8 cellular contexts compared by ENCODE assay signal in genomic region chr7:45922810-45923209, GRCh38. TPM values are rescaled to one million over a fixed set of nuclear protein-coding genes. Genes with fewer than 3 reads are reported as not detected.
A peak's percentile ranks its signal among the peaks of the same experiment; 100 is the strongest.
DNase-seq lines count a peak whose midpoint lies in the region; FAIRE-seq and TF ChIP-seq lines count a peak whose summit lies in the region.

No MANE protein-coding gene starts in this region.

- H3K79me2 ChIP-seq in H1 (ENCODE audit: control insufficient read depth in 1 of 2, insufficient read depth in 2 of 2, low read length in 2 of 2), result no peaks in the 10 kb centered on the region

- POLR2A ChIA-PET in H1 (lab: Charles Lee; ENCODE audit: partially characterized antibody), result interaction anchor here (1.2 to 1.5 kb wide), 3 partner anchors 223 to 1178 kb away, joined by 3 to 5 read pairs (median 4); no protein-coding TSS in a partner anchor

- H2AFZ ChIP-seq in H1 (ENCODE audit: low read length), result peak overlapping the region; percentile 19; the same call in 1 of the 2 replicates

- no peak overlapping the region for H3K14ac ChIP-seq in H1 (ENCODE audit: insufficient read length)

- intact Hi-C loops in thyroid gland (cut with DNase I), result loop anchor here (5.0 kb wide), 2 partner anchors 1164 to 1254 kb away; no protein-coding TSS in a partner anchor

- no peak overlapping the region for H3K56ac ChIP-seq in H1 (replicated peaks; ENCODE audit: insufficient read length, low read depth, low read length)

- peaks cover 2% of the 10 kb centered on the region in 2 experiments for H4K20me1 ChIP-seq in H1 (replicated peaks in 1 of 2; ENCODE audit: control insufficient read depth in 1 of 2, insufficient read depth in 2 of 2, low read length in 2 of 2)

- peak overlapping the region; percentile 22; the same call in 1 of the 2 replicates for H2BK20ac ChIP-seq in H1 (ENCODE audit: low read length)

- peak overlapping the region; percentile 78 to 87 for H3K4me2 ChIP-seq in H1 (ENCODE audit: insufficient read depth in 1 of 2, low read depth in 2 of 2, low read length in 2 of 2)

- no peaks in the 10 kb centered on the region for H3K36me3 Mint-ChIP-seq in nephron progenitor cell (ENCODE audit: low read depth)

- no peak overlapping the region for H3K9ac ChIP-seq in H1 (replicated peaks in 1 of 4; ENCODE audit: extremely low read depth in 1 of 4, low read depth in 3 of 4, low read length in 3 of 4)

- H4K5ac ChIP-seq in H1 (ENCODE audit: insufficient read length, low read depth, low read length), result no peak overlapping the region

- TF ChIP-seq POLR2A in H1 (IDR thresholded peaks at IDR 0.05; ENCODE audit: control extremely low read depth in 1 of 2, low read depth in 2 of 2, low read length in 2 of 2) (no peak), thyroid gland (IDR thresholded peaks at IDR 0.05) (no peak)

- no peak overlapping the region for H3K23ac ChIP-seq in H1 (ENCODE audit: insufficient read length)

- H3K4ac ChIP-seq in H1 (replicated peaks; ENCODE audit: insufficient read length, low read depth, low read length), result no peak overlapping the region

- peaks cover 81% of the 10 kb centered on the region for H3K27me3 Mint-ChIP-seq in nephron progenitor cell (ENCODE audit: low read depth, poor library complexity)

- no peak for FAIRE-seq in H1 (lab: Jason Lieb, UNC)

- no peak for TF ChIP-seq EP300 in H1 (IDR thresholded peaks at IDR 0.05; ENCODE audit: borderline replicate concordance in 1 of 2, low read depth in 2 of 2, low read length in 2 of 2)

- H2BK15ac ChIP-seq in H1 (ENCODE audit: low read length), result 0 out of 2 replicates have a peak overlapping the region, but pooled peaks have one; percentile 18

- no peak for TF ChIP-seq RAD21 in H1 (IDR thresholded peaks at IDR 0.05 in 1 of 2, conservative IDR thresholded peaks at IDR 0.05 in 1 of 2; ENCODE audit: low read depth in 2 of 2, low read length in 2 of 2)

- peaks cover 14 to 46% (median 35%) of the 10 kb centered on the region in 4 experiments for H3K27me3 ChIP-seq in H1 (replicated peaks in 1 of 4; ENCODE audit: control insufficient read depth in 3 of 4, extremely low read depth in 1 of 4, insufficient read depth in 3 of 4, low read length in 3 of 4)
- no peaks in the 10 kb centered on the region for H3K27me3 ChIP-seq in thyroid gland

- TF ChIP-seq CTCF in H1 (IDR thresholded peaks at IDR 0.05; ENCODE audit: control extremely low read depth in 1 of 3, insufficient read depth in 1 of 3, low read depth in 1 of 3, low read length in 3 of 3) (no peak), nephron progenitor cell (IDR thresholded peaks at IDR 0.05) (no peak), thyroid gland (IDR thresholded peaks at IDR 0.05) (no peak)

- peaks cover 14% of the 10 kb centered on the region for H3K23me2 ChIP-seq in H1 (ENCODE audit: low read depth, low read length)

- DNase-seq in DMS114 treated with DMSO at 0.1 percent for 48 hours (lab: John Stamatoyannopoulos, UW; ENCODE audit: unreplicated experiment), result peak; percentile 43
- peak; percentile 43 for DNase-seq in M059J (ENCODE audit: low read depth)
- no peak for DNase-seq in H1 (ENCODE audit: low read depth in 1 of 2, low spot score in 2 of 2)
- DNase-seq in nephron progenitor cell, result no peak
- DNase-seq in thyroid gland, result no peak
- DNase-seq in NCI-H82 treated with DMSO at 0.1 percent for 48 hours (lab: John Stamatoyannopoulos, UW; ENCODE audit: unreplicated experiment), result no peak
- no peak for DNase-seq in AG08395 (ENCODE audit: low spot score)
- DNase-seq in NCI-H2196 treated with DMSO at 0.1 percent for 48 hours (lab: John Stamatoyannopoulos, UW; ENCODE audit: unreplicated experiment), result no peak

- H3K4me1 ChIP-seq in H1 (replicated peaks in 1 of 4; ENCODE audit: control insufficient read depth in 3 of 4, insufficient read depth in 4 of 4, low read length in 3 of 4) (peaks cover 6 to 28% (median 12%) of the 10 kb centered on the region in 4 experiments; a peak in 6 of 7 replicates), thyroid gland (peaks cover 14 to 36% of the 10 kb centered on the region in 2 donors)

- H3K9me3 ChIP-seq in H1 (ENCODE audit: insufficient read depth in 2 of 2, low read depth in 1 of 2, low read length in 1 of 2), result no peaks in the 10 kb centered on the region
- H3K9me3 ChIP-seq in thyroid gland, result no peaks in the 10 kb centered on the region

- no peak overlapping the region for H2BK5ac ChIP-seq in H1 (ENCODE audit: low read depth, low read length)

- H2BK120ac ChIP-seq in H1 (replicated peaks; ENCODE audit: low read depth, low read length), result peak overlapping the region; percentile 45

- H4K8ac ChIP-seq in H1 (ENCODE audit: extremely low read depth, insufficient read depth, low read length), result no peak overlapping the region

- H3K36me3 ChIP-seq in H1 (ENCODE audit: control insufficient read depth in 2 of 4, insufficient read depth in 4 of 4, low read length in 3 of 4) (no peaks in the 10 kb centered on the region), thyroid gland (no peaks in the 10 kb centered on the region)

- no peak overlapping the region for H2AK5ac ChIP-seq in H1 (ENCODE audit: low read depth, low read length)

- H3K79me1 ChIP-seq in H1 (ENCODE audit: low read depth, low read length), result no peaks in the 10 kb centered on the region

- H3K9me3 Mint-ChIP-seq in nephron progenitor cell, result no peaks in the 10 kb centered on the region

- H4K91ac ChIP-seq in H1 (replicated peaks; ENCODE audit: insufficient read length, low read length), result no peak overlapping the region

- peaks cover 32% of the 10 kb centered on the region for H3K4me1 Mint-ChIP-seq in nephron progenitor cell

- H2BK12ac ChIP-seq in H1 (ENCODE audit: low read depth, low read length), result no peak overlapping the region

- peak overlapping the region; percentile 57; the same call in 1 of the 2 replicates for H3K18ac ChIP-seq in H1 (ENCODE audit: extremely low read depth, low read length)

- peak overlapping the region; percentile 84 for H3K4me3 Mint-ChIP-seq in nephron progenitor cell

- no peak overlapping the region for H3K27ac Mint-ChIP-seq in nephron progenitor cell

- 12% methylated on average over 11 of the region's 11 CpGs; no CpG with 5 or more reads in 1 of the 2 experiments for WGBS in H1 (ENCODE audit: extremely low coverage in 1 of 2, insufficient coverage in 1 of 2, insufficient read length in 1 of 2, insufficient replicate concordance in 2 of 2, low coverage in 1 of 2, low lambda C conversion rate in 2 of 2, missing lambda C conversion rate in 1 of 2), 2 experiments
- WGBS in thyroid gland, 2 donors, result 7 to 11% methylated on average over 11 of the region's 11 CpGs

- H3K27ac ChIP-seq in H1 (ENCODE audit: low read depth, low read length) (no peak overlapping the region), thyroid gland (no peak overlapping the region)

- CTCF ChIA-PET in H1 (lab: Charles Lee; ENCODE audit: partially characterized antibody), result interaction anchor here (0.6 to 15.3 kb wide), 92 partner anchors 11 to 1264 kb away, joined by 3 to 242 read pairs (median 5); partner anchors contain the start of gene IGFBP1

- H3K4me3 ChIP-seq in H1 (ENCODE audit: extremely low read depth in 1 of 4, insufficient read depth in 2 of 4, low read depth in 3 of 4, low read length in 4 of 4) (peak overlapping the region in 3 of 4 experiments; percentile 17 to 67 (median 40); a peak in 5 of 8 replicates), thyroid gland (replicated peaks in 1 of 3) (peak overlapping the region in 1 of 3 donors; percentile 4)

TF ChIP-seq in H1, 55 proteins besides CTCF, POLR2A, EP300 and RAD21:
- TF ChIP-seq, protein P1, sequence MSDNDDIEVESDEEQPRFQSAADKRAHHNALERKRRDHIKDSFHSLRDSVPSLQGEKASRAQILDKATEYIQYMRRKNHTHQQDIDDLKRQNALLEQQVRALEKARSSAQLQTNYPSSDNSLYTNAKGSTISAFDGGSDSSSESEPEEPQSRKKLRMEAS (IDR thresholded peaks at IDR 0.05), result no peak
- peak; percentile 18 for TF ChIP-seq KDM4A (IDR thresholded peaks at IDR 0.05; ENCODE audit: low read depth, low read length, severe bottlenecking)
TF ChIP-seq in H1: peak in this region for 1.

RNA-seq across cellular contexts. Expression of gene IGFBP3, which starts 1.7 kb away (rescaled TPM):
- total RNA-seq in M059J (2014; rRNA removed; shearing (Covaris generic)), result 20.1 and 23.3 TPM in 2 replicates
- total RNA-seq in H1 (2021; fragmentation: NEBNext Ultra II Directional; extraction: Animal tissue kit (Norgen Biotek cat#: 25700)), result 5.5 and 7.1 TPM in 2 replicates
- 12.1 TPM in 2 replicates for polyA plus RNA-seq in H1 (2011; rRNA removed)
- polyA plus RNA-seq in H1 (2011; cell fraction: cytosol; rRNA removed), result 11.9 TPM
- 9.8 TPM for polyA plus RNA-seq in H1 (2011; cell fraction: nucleus; rRNA removed)
- 8.9 to 10.8 TPM (median 9.8 TPM) in 4 replicates for polyA plus RNA-seq in H1 (2012, experiment 1 of 2)
- polyA plus RNA-seq in H1 (2012, experiment 2 of 2), result 11.2 TPM
- 7.7 TPM for polyA plus RNA-seq in H1 (2013, experiment 1 of 2)
- 9.2 TPM for polyA plus RNA-seq in H1 (2013, experiment 2 of 2)
- polyA minus RNA-seq in H1 (2011; rRNA and poly(A)+ RNA removed), result 4.7 and 6.3 TPM in 2 replicates
- polyA minus RNA-seq in H1 (2011; cell fraction: cytosol; rRNA and poly(A)+ RNA removed), result 10.3 TPM
- polyA minus RNA-seq in H1 (2011; cell fraction: nucleus; rRNA and poly(A)+ RNA removed), result 16.8 TPM
- 10 to 100 TPM; 37.9 to 95.1 (median 58.7) TPM for total RNA-seq in thyroid gland

RNA-seq across cellular contexts. Expression of gene IGFBP1, which starts 34.5 kb away (rescaled TPM):
- total RNA-seq in M059J (2014; rRNA removed; shearing (Covaris generic)), result 0.07 TPM in 1 of 2 replicates, not detected in the other
- total RNA-seq in H1 (2021; fragmentation: NEBNext Ultra II Directional; extraction: Animal tissue kit (Norgen Biotek cat#: 25700)), result not detected in 2 replicates
- not detected in 2 replicates for polyA plus RNA-seq in H1 (2011; rRNA removed)
- 0.23 TPM for polyA plus RNA-seq in H1 (2011; cell fraction: cytosol; rRNA removed)
- polyA plus RNA-seq in H1 (2011; cell fraction: nucleus; rRNA removed), result not detected
- polyA plus RNA-seq in H1 (2012, experiment 1 of 2), result not detected in 4 replicates
- polyA plus RNA-seq in H1 (2012, experiment 2 of 2), result 0.26 TPM
- polyA plus RNA-seq in H1 (2013, experiment 1 of 2), result 0.10 TPM
- polyA plus RNA-seq in H1 (2013, experiment 2 of 2), result 0.04 TPM
- not detected in 2 replicates for polyA minus RNA-seq in H1 (2011; rRNA and poly(A)+ RNA removed)
- not detected for polyA minus RNA-seq in H1 (2011; cell fraction: cytosol; rRNA and poly(A)+ RNA removed)
- polyA minus RNA-seq in H1 (2011; cell fraction: nucleus; rRNA and poly(A)+ RNA removed), result not detected
- not detected for total RNA-seq in thyroid gland

RNA-seq across cellular contexts. Expression of gene CCDC201, which starts 49.9 kb away (rescaled TPM):
- total RNA-seq in M059J (2014; rRNA removed; shearing (Covaris generic)), result not detected in 2 replicates
- not detected in 2 replicates for total RNA-seq in H1 (2021; fragmentation: NEBNext Ultra II Directional; extraction: Animal tissue kit (Norgen Biotek cat#: 25700))
- not detected in 2 replicates for polyA plus RNA-seq in H1 (2011; rRNA removed)
- not detected for polyA plus RNA-seq in H1 (2011; cell fraction: cytosol; rRNA removed)
- polyA plus RNA-seq in H1 (2011; cell fraction: nucleus; rRNA removed), result not detected
- not detected in 4 replicates for polyA plus RNA-seq in H1 (2012, experiment 1 of 2)
- polyA plus RNA-seq in H1 (2012, experiment 2 of 2), result not detected
- not detected for polyA plus RNA-seq in H1 (2013, experiment 1 of 2)
- not detected for polyA plus RNA-seq in H1 (2013, experiment 2 of 2)
- not detected in 2 replicates for polyA minus RNA-seq in H1 (2011; rRNA and poly(A)+ RNA removed)
- not detected for polyA minus RNA-seq in H1 (2011; cell fraction: cytosol; rRNA and poly(A)+ RNA removed)
- not detected for polyA minus RNA-seq in H1 (2011; cell fraction: nucleus; rRNA and poly(A)+ RNA removed)
- total RNA-seq in thyroid gland, result not detected

Comparison
In these comparisons a context has a peak if more than half of its experiments do, and no peak if none do; other contexts are left out.
1. DNase-seq: peak in DMS114 treated with DMSO at 0.1 percent for 48 hours (single experiment) and M059J (single experiment); none in H1 (0 of 2), nephron progenitor cell (single experiment), thyroid gland (0 of 2), NCI-H82 treated with DMSO at 0.1 percent for 48 hours (single experiment), AG08395 (single experiment) and NCI-H2196 treated with DMSO at 0.1 percent for 48 hours (single experiment).